Comparison of ENCODE assay signal across 26 cellular contexts in the genomic region with DNA sequence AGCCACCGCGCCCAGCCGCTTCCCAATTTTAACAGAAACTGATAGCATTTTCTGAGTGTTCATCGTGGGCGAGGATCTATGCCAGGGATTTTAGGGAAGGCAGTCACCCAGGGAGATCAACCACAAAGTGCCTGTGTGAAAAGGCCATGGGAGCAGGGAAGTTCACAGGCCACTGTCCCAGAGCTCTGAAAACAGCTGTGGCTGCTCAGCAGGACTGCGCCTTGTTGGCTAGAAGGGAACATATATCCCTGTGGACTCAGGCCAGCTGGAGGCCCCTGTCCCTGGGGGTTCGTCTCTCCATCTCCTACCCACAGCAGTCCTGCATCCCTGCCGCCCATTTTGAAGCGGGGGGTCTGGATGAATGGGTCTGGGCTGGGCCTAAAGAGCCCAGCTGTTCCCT. TPM values are rescaled to one million over a fixed set of nuclear protein-coding genes. Genes with fewer than 3 reads are reported as not detected.
DNase-seq lines count a peak whose midpoint lies in the region; ATAC-seq and TF ChIP-seq lines count a peak whose summit lies in the region.
"Had no signal": no experiment of that assay in that cellular context is flagged by ENCODE, and none has a peak within 500 bp of the region (broad histone marks: within the 10 kb centered on the region; RNA-seq: fewer than 3 reads in every experiment).

No MANE protein-coding gene starts in this region.

- POLR2A ChIA-PET in HEK293 (lab: Yijun Ruan, JAX) = interaction anchor here (1.6 kb wide), 1 partner anchor 150 kb away, joined by 4 read pairs; the partner anchor contains the start of gene C15orf39

- CTCF ChIA-PET in HEK293 (lab: Yijun Ruan, JAX) = interaction anchor here (0.5 to 1.6 kb wide), 4 partner anchors 8 to 673 kb away, joined by 3 to 5 read pairs (median 4); no protein-coding TSS in a partner anchor

- DNase-seq in NCI-H345 (lab: John Stamatoyannopoulos, UW) = peak; percentile 22
- DNase-seq in NCI-H345 treated with DMSO at 0.1 percent for 48 hours (lab: John Stamatoyannopoulos, UW; ENCODE audit: unreplicated experiment) = no peak
- no peak for DNase-seq in central memory CD8-positive, alpha-beta T cell (ENCODE audit: low spot score in 2 of 2)
- DNase-seq in myocyte (ENCODE audit: low read depth) = peak; percentile 82
- DNase-seq in WERI-Rb-1 = no peak
- no peak for DNase-seq in dermis blood vessel endothelial cell
- DNase-seq in mesenteric fat pad (ENCODE audit: low spot score) = no peak
- DNase-seq: activated CD4-positive, alpha-beta T cell treated with anti-CD3 and anti-CD28 coated beads for 4 hours; activated naive CD4-positive, alpha-beta T cell treated with Interleukin-2 at 50 U/mL for 16 hours; activated T-cell treated with anti-CD3 and anti-CD28 coated beads, Interleukin-2, amount 50 U/mL, for 72 hours; AML-193; brain microvascular endothelial cell; colonic mucosa; mesendoderm; naive thymus-derived CD4-positive, alpha-beta T cell; NCI-H187 treated with DMSO at 0.1 percent for 48 hours; NCI-H446 treated with DMSO at 0.1 percent for 48 hours; stimulated activated CD4-positive, alpha-beta T cell treated with anti-CD3 and anti-CD28 coated beads, Interleukin-12 subunit alpha, Interleukin-12 subunit beta, amount 100 ng/mL, for 4 hours; stimulated activated CD4-positive, alpha-beta T cell treated with anti-CD3 and anti-CD28 coated beads, Interleukin-4, amount 100 ng/mL, for 24 hours; stimulated activated naive CD4-positive, alpha-beta T cell; testis; uterus had no signal

- ATAC-seq in central memory CD8-positive, alpha-beta T cell (replicated peaks; ENCODE audit: extremely low read depth, poor library complexity, severe bottlenecking) = no peak
- ATAC-seq: activated T-cell treated with anti-CD3 and anti-CD28 coated beads, Interleukin-2, amount 50 U/mL, for 72 hours; naive thymus-derived CD4-positive, alpha-beta T cell had no signal

- no peak for TF ChIP-seq CTCF in HEK293 (tag by site-specific recombination; IDR thresholded peaks at IDR 0.05)
- TF ChIP-seq CTCF in WERI-Rb-1 (IDR thresholded peaks at IDR 0.05; ENCODE audit: low read depth, low read length) = no peak

- H3K4me3 ChIP-seq in HEK293 (ENCODE audit: low read depth, low read length) (no peak overlapping the region), WERI-Rb-1 (ENCODE audit: low read depth, low read length) (no peak overlapping the region)
- H3K4me3 ChIP-seq: adrenal gland, colonic mucosa, Peyer's patch, SJSA1, testis, uterus had no signal

- no peak overlapping the region for H3K4me3 Mint-ChIP-seq in central memory CD8-positive, alpha-beta T cell
- H3K4me3 Mint-ChIP-seq: activated T-cell treated with anti-CD3 and anti-CD28 coated beads, Interleukin-2, amount 50 U/mL, for 72 hours; naive thymus-derived CD4-positive, alpha-beta T cell had no signal

- H3K9me3 Mint-ChIP-seq in central memory CD8-positive, alpha-beta T cell = no peaks in the 10 kb centered on the region
- H3K9me3 Mint-ChIP-seq: activated T-cell treated with anti-CD3 and anti-CD28 coated beads, Interleukin-2, amount 50 U/mL, for 72 hours; naive thymus-derived CD4-positive, alpha-beta T cell had no signal

- no peaks in the 10 kb centered on the region for H3K27me3 ChIP-seq in WERI-Rb-1 (ENCODE audit: insufficient read depth, low read depth, severe bottlenecking)
- H3K27me3 ChIP-seq: adrenal gland, brain microvascular endothelial cell, colonic mucosa, Peyer's patch, SJSA1, testis, uterus had no signal

- H3K27ac Mint-ChIP-seq in central memory CD8-positive, alpha-beta T cell (ENCODE audit: low read depth) = peak overlapping the region; percentile 18
- H3K27ac Mint-ChIP-seq: activated T-cell treated with anti-CD3 and anti-CD28 coated beads, Interleukin-2, amount 50 U/mL, for 72 hours; naive thymus-derived CD4-positive, alpha-beta T cell had no signal

- peaks cover 9% of the 10 kb centered on the region for H3K4me1 Mint-ChIP-seq in central memory CD8-positive, alpha-beta T cell

- peaks cover 14% of the 10 kb centered on the region; the same call in 1 of the 2 replicates for H3K4me1 ChIP-seq in HEK293 (ENCODE audit: control insufficient read depth, insufficient read depth, low read length)

- H3K9me3 ChIP-seq in HEK293 (ENCODE audit: control insufficient read depth, insufficient read depth, low read depth, low read length) (no peaks in the 10 kb centered on the region), WERI-Rb-1 (ENCODE audit: severe bottlenecking) (no peaks in the 10 kb centered on the region)
- H3K9me3 ChIP-seq: adrenal gland, colonic mucosa, Peyer's patch, SJSA1, testis, uterus had no signal

- H3K36me3 ChIP-seq in HEK293 (ENCODE audit: control insufficient read depth in 2 of 2, insufficient read depth in 1 of 2, low read length in 2 of 2) (peaks cover 0 to 22% of the 10 kb centered on the region in 2 experiments; a peak in 1 of 3 replicates), WERI-Rb-1 (no peaks in the 10 kb centered on the region)
- H3K36me3 ChIP-seq: adrenal gland, brain microvascular endothelial cell, colonic mucosa, Peyer's patch, uterus had no signal

- H3K27me3 Mint-ChIP-seq in central memory CD8-positive, alpha-beta T cell = no peaks in the 10 kb centered on the region
- H3K27me3 Mint-ChIP-seq: naive thymus-derived CD4-positive, alpha-beta T cell had no signal

- peaks cover 3% of the 10 kb centered on the region for H3K36me3 Mint-ChIP-seq in central memory CD8-positive, alpha-beta T cell (ENCODE audit: insufficient read depth)

- no peak overlapping the region for H3K27ac ChIP-seq in HEK293 (ENCODE audit: extremely low read depth, low read depth, low read length)
- no peak overlapping the region for H3K27ac ChIP-seq in WERI-Rb-1
- H3K27ac ChIP-seq: adrenal gland, brain microvascular endothelial cell, colonic mucosa, Peyer's patch, SJSA1, testis, uterus had no signal

TF ChIP-seq in HEK293, 187 proteins besides CTCF, POLR2A, EP300 and RAD21:
- TF ChIP-seq ZIC2 (tag by site-specific recombination; IDR thresholded peaks at IDR 0.05) (peak; percentile 91), ZNF544 (tag by site-specific recombination; IDR thresholded peaks at IDR 0.05) (no peak), SP3 (tag by site-specific recombination; IDR thresholded peaks at IDR 0.05) (no peak), GLIS1 (tag by site-specific recombination; IDR thresholded peaks at IDR 0.05) (peak; percentile 23; the same call in 1 of the 2 replicates), SETDB1 (IDR thresholded peaks at IDR 0.05; ENCODE audit: insufficient read length, low read length) (no peak), ZNF747 (tag by site-specific recombination; IDR thresholded peaks at IDR 0.05) (no peak), ZNF274 (IDR thresholded peaks at IDR 0.05; ENCODE audit: low read length) (no peak), ZNF274 (tag by site-specific recombination; IDR thresholded peaks at IDR 0.05; ENCODE audit: borderline replicate concordance) (no peak), ZNF324 (tag by site-specific recombination; IDR thresholded peaks at IDR 0.05) (no peak), ZNF791 (tag by site-specific recombination; IDR thresholded peaks at IDR 0.05) (no peak)

RNA-seq across cellular contexts. Expression of gene PPCDC, which starts 27.8 kb away (rescaled TPM):
- 7.5 and 15.2 TPM in 2 replicates for total RNA-seq in myocyte
- polyA plus RNA-seq in myocyte (2012) = 8.4 TPM
- 14.0 and 14.5 TPM in 2 replicates for total RNA-seq in dermis blood vessel endothelial cell
- 11.5 TPM for total RNA-seq in mesenteric fat pad

RNA-seq across cellular contexts. Expression of gene SCAMP5, which starts 55.8 kb away (rescaled TPM):
- total RNA-seq in myocyte (0.56 and 1.6 TPM in 2 replicates), dermis blood vessel endothelial cell (9.5 and 11.6 TPM in 2 replicates), mesenteric fat pad (1.7 TPM)
- 3.7 TPM for polyA plus RNA-seq in myocyte (2012)

Comparison
In these comparisons a context has a peak if more than half of its experiments do, and no peak if none do; other contexts are left out.
1. DNase-seq: peak in NCI-H345 (single experiment) and myocyte (single experiment); none in NCI-H345 treated with DMSO at 0.1 percent for 48 hours (single experiment), central memory CD8-positive, alpha-beta T cell (0 of 2), WERI-Rb-1 (single experiment), dermis blood vessel endothelial cell (single experiment) and mesenteric fat pad (single experiment).